34 cellular contexts compared by ENCODE assay signal in the genomic region with DNA sequence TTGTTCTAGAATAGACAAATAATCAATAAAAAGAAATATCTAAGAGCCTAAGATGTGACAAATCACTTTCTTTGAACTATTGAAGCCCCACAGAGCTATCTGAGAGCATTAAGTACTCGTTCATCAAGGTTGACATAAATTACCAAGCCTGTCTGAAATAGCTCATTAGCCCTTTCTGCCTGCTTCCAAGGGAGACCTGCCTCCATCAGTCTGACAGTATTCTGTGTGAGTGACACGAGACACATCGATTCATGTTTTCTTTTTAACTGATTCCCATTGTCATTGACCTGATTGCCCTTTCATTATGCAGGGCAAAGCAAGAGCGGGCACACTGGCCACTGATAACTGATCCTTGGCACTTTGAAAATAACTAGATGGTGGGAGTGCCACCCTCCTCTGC.
"Had no signal": no experiment of that assay in that cellular context is flagged by ENCODE, and none has a peak within 500 bp of the region (broad histone marks: within the 10 kb centered on the region; RNA-seq: fewer than 3 reads in every experiment).

No MANE protein-coding gene starts in this region.

- DNase-seq: Karpas-422, Kasumi-1, MG63, MM.1S, MV-4-11, NCI-H1048, NCI-H1092, NCI-H1092 treated with DMSO at 0.1 percent for 48 hours, NCI-H1105, NCI-H1105 treated with DMSO at 0.1 percent for 48 hours, NCI-H1417 treated with DMSO at 0.1 percent for 48 hours, NCI-H1436, NCI-H1436 treated with DMSO at 0.1 percent for 48 hours, NCI-H146, NCI-H1694, NCI-H1694 treated with DMSO at 0.1 percent for 48 hours, NCI-H187, NCI-H187 treated with DMSO at 0.1 percent for 48 hours, NCI-H1930, NCI-H2029, NCI-H2029 treated with DMSO at 0.1 percent for 48 hours, NCI-H2081, NCI-H2081 treated with DMSO at 0.1 percent for 48 hours, NCI-H2107, NCI-H2171, NCI-H2171 treated with DMSO at 0.1 percent for 48 hours, NCI-H2227 treated with DMSO at 0.1 percent for 48 hours, NCI-H226, NCI-H345, NCI-H446, NCI-H446 treated with DMSO at 0.1 percent for 48 hours, NCI-H510A, NCI-H510A treated with DMSO at 0.1 percent for 48 hours, NCI-H524 had no signal

- H3K36me3 ChIP-seq: MG63 had no signal

- H3K27me3 ChIP-seq: MG63 had no signal

- H3K4me3 ChIP-seq: MG63 had no signal

- H3K9me3 ChIP-seq: MG63 had no signal
